ENCODE assay signal across 17 cellular contexts in genomic region chr2:236250286-236250685, GRCh38. TPM values are rescaled to one million over a fixed set of nuclear protein-coding genes. Genes with fewer than 3 reads are reported as not detected.
A peak's percentile ranks its signal among the peaks of the same experiment; 100 is the strongest.
DNase-seq lines count a peak whose midpoint lies in the region; ATAC-seq, FAIRE-seq and TF ChIP-seq lines count a peak whose summit lies in the region.
"Had no signal": no experiment of that assay in that cellular context is flagged by ENCODE, and none has a peak within 500 bp of the region (broad histone marks: within the 10 kb centered on the region; RNA-seq: fewer than 3 reads in every experiment).

No MANE protein-coding gene starts in this region.

- H3K27ac ChIP-seq in right atrium auricular region: peak overlapping the region; percentile 33 to 48
- no peak overlapping the region for H3K27ac ChIP-seq in right cardiac atrium (ENCODE audit: low read length)
- no peak overlapping the region for H3K27ac ChIP-seq in endothelial cell of umbilical vein (ENCODE audit: insufficient read depth, low read depth, low read length)
- H3K27ac ChIP-seq in SJCRH30: no peak overlapping the region
- H3K27ac ChIP-seq: A549 had no signal

- POLR2A ChIA-PET in endothelial cell of umbilical vein (lab: Charles Lee): no interaction called here

- CTCF ChIA-PET in endothelial cell of umbilical vein (lab: Charles Lee): interaction anchor here (1.0 to 1.6 kb wide), 2 partner anchors 13 to 70 kb away, joined by 4 to 6 read pairs; no protein-coding TSS in a partner anchor

- TF ChIP-seq RAD21 in Ishikawa (IDR thresholded peaks at IDR 0.05; ENCODE audit: low read depth): no peak

- DNase-seq in right atrium auricular region (ENCODE audit: low spot score): peak; percentile 18
- no peak for DNase-seq in right cardiac atrium
- no peak for DNase-seq in endothelial cell of umbilical vein (ENCODE audit: low read depth, low spot score)
- DNase-seq in SJCRH30: no peak
- DNase-seq in GF-D8 (lab: John Stamatoyannopoulos, UW): no peak
- DNase-seq: CD8-positive, alpha-beta T cell; COR-L47; GDM1 had no signal

- peaks cover 0 to 20% of the 10 kb centered on the region in 2 donors for H3K4me1 ChIP-seq in right atrium auricular region
- no peaks in the 10 kb centered on the region for H3K4me1 ChIP-seq in right cardiac atrium (ENCODE audit: control insufficient read depth, insufficient read depth, low read length)
- H3K4me1 ChIP-seq in endothelial cell of umbilical vein (ENCODE audit: control insufficient read depth, extremely low read depth, insufficient read depth, low read length): peaks cover 16% of the 10 kb centered on the region
- no peaks in the 10 kb centered on the region for H3K4me1 ChIP-seq in SJCRH30
- H3K4me1 ChIP-seq: A549, HAP-1 had no signal

- peak; percentile 76 for FAIRE-seq in endothelial cell of umbilical vein (lab: Jason Lieb, UNC)
- FAIRE-seq: A549, D721Med, H1 had no signal

- H3K9me3 ChIP-seq in right atrium auricular region (no peaks in the 10 kb centered on the region), right cardiac atrium (ENCODE audit: control insufficient read depth, low read length) (no peaks in the 10 kb centered on the region), endothelial cell of umbilical vein (replicated peaks; ENCODE audit: control insufficient read depth, insufficient read depth, low read length) (no peaks in the 10 kb centered on the region), SJCRH30 (replicated peaks) (no peaks in the 10 kb centered on the region)
- H3K9me3 ChIP-seq: A549, HAP-1 had no signal

- no peaks in the 10 kb centered on the region for H4K20me1 ChIP-seq in endothelial cell of umbilical vein (replicated peaks; ENCODE audit: control insufficient read depth, extremely low read depth, insufficient read depth, low read length)

- no peak overlapping the region for H3K4me3 ChIP-seq in right atrium auricular region
- H3K4me3 ChIP-seq in right cardiac atrium (ENCODE audit: low read length): no peak overlapping the region
- H3K4me3 ChIP-seq in endothelial cell of umbilical vein (replicated peaks in 1 of 3; ENCODE audit: insufficient read depth in 1 of 3, low read depth in 1 of 3, low read length in 3 of 3): no peak overlapping the region
- H3K4me3 ChIP-seq in SJCRH30: no peak overlapping the region
- H3K4me3 ChIP-seq: A549, HAP-1 had no signal

- no TSS peak for BruUV-seq in endothelial cell of umbilical vein (replicated peaks; lab: Mats Ljungman, UMichigan)

- 50% methylated on average over 3 of the region's 3 CpGs for WGBS in right cardiac atrium

- dilution Hi-C loops in endothelial cell of umbilical vein (cut with MboI; ENCODE audit: extremely low pct_ligation_motif_present, low sequenced_read_pairs): no loop called here

- intact Hi-C loops in right cardiac atrium (cut with DNase I): no loop called here
- intact Hi-C loops in endothelial cell of umbilical vein (cut with micrococcal nuclease): no loop called here

- ATAC-seq in right cardiac atrium (no peak), GM18498 (IDR thresholded peaks at IDR 0.05; ENCODE audit: unreplicated experiment) (no peak)
- ATAC-seq: A549; CD8-positive, alpha-beta T cell had no signal

- no peak for TF ChIP-seq CTCF in right atrium auricular region (IDR thresholded peaks at IDR 0.05)
- TF ChIP-seq CTCF in endothelial cell of umbilical vein (IDR thresholded peaks at IDR 0.05; ENCODE audit: extremely low read depth in 1 of 2, insufficient read depth in 1 of 2, low read depth in 1 of 2, low read length in 2 of 2): no peak

- TF ChIP-seq EP300 in Ishikawa (IDR thresholded peaks at IDR 0.05; ENCODE audit: borderline replicate concordance): 0 out of 2 replicates have a peak, but pooled peaks have one; percentile 31

- no peak overlapping the region for H2AFZ ChIP-seq in endothelial cell of umbilical vein (ENCODE audit: low read depth, low read length)

- no peak overlapping the region for H3K9ac ChIP-seq in endothelial cell of umbilical vein (replicated peaks; ENCODE audit: extremely low read depth, insufficient read depth, low read length)

- no peaks in the 10 kb centered on the region for H3K9me1 ChIP-seq in endothelial cell of umbilical vein (replicated peaks; ENCODE audit: control insufficient read depth, extremely low read depth, insufficient read depth, low read length)

- H3K27me3 ChIP-seq in right atrium auricular region: no peaks in the 10 kb centered on the region
- no peaks in the 10 kb centered on the region for H3K27me3 ChIP-seq in right cardiac atrium (ENCODE audit: control insufficient read depth, insufficient read depth)
- no peaks in the 10 kb centered on the region for H3K27me3 ChIP-seq in endothelial cell of umbilical vein (ENCODE audit: control insufficient read depth in 2 of 2, insufficient read depth in 2 of 2, low read length in 2 of 2)
- no peaks in the 10 kb centered on the region for H3K27me3 ChIP-seq in SJCRH30

- TF ChIP-seq POLR2A in endothelial cell of umbilical vein (IDR thresholded peaks at IDR 0.05; ENCODE audit: low read depth, low read length): no peak

- H3K4me2 ChIP-seq in endothelial cell of umbilical vein (ENCODE audit: insufficient read depth, low read length): no peak overlapping the region
- H3K4me2 ChIP-seq: A549 had no signal

- H3K79me2 ChIP-seq in endothelial cell of umbilical vein (ENCODE audit: control insufficient read depth, insufficient read depth, low read length): no peaks in the 10 kb centered on the region

- H3K36me3 ChIP-seq in right atrium auricular region (no peaks in the 10 kb centered on the region), endothelial cell of umbilical vein (ENCODE audit: control insufficient read depth in 2 of 2, extremely low read depth in 1 of 2, insufficient read depth in 2 of 2, low read length in 2 of 2) (no peaks in the 10 kb centered on the region), SJCRH30 (no peaks in the 10 kb centered on the region)
- H3K36me3 ChIP-seq: HAP-1 had no signal

TF ChIP-seq in Ishikawa, 13 proteins besides CTCF, POLR2A, EP300 and RAD21:
- TF ChIP-seq YY1 (IDR thresholded peaks at IDR 0.05; ENCODE audit: low read depth): no peak
- 0 out of 2 replicates have a peak, but pooled peaks have one; percentile 48 for TF ChIP-seq CEBPB (IDR thresholded peaks at IDR 0.05)
- TF ChIP-seq TEAD4 (IDR thresholded peaks at IDR 0.05): peak; percentile 82
- 0 out of 2 replicates have a peak, but pooled peaks have one; percentile 24 for TF ChIP-seq MAX (IDR thresholded peaks at IDR 0.05)

TF ChIP-seq in endothelial cell of umbilical vein, 7 proteins besides CTCF, POLR2A, EP300 and RAD21:
- TF ChIP-seq POLR2AphosphoS5 (IDR thresholded peaks at IDR 0.05; ENCODE audit: insufficient read depth, low read depth, low read length) (no peak), MAX (IDR thresholded peaks at IDR 0.05; ENCODE audit: insufficient read depth, insufficient read length) (no peak), MYC (IDR thresholded peaks at IDR 0.05; ENCODE audit: low read depth, low read length) (no peak), FOS (IDR thresholded peaks at IDR 0.05; ENCODE audit: borderline replicate concordance, insufficient read depth, low read length) (no peak), EZH2 (IDR thresholded peaks at IDR 0.05; ENCODE audit: borderline replicate concordance, low read depth, low read length, severe bottlenecking) (no peak), JUN (IDR thresholded peaks at IDR 0.05; ENCODE audit: borderline replicate concordance, insufficient read depth, insufficient read length, low read depth) (no peak), GATA2 (IDR thresholded peaks at IDR 0.05; ENCODE audit: insufficient read depth, insufficient read length, low read depth, low read length) (no peak)

RNA-seq across cellular contexts. Expression of gene ASB18, which starts 13.9 kb away (rescaled TPM):
- total RNA-seq in right atrium auricular region: 1 to 10 TPM; 1.9 to 7.6 TPM
- 1 to 10 TPM; 1.1 to 5.3 (median 3.0) TPM for total RNA-seq in right cardiac atrium
- 1.2 TPM for polyA plus RNA-seq in right cardiac atrium
- not detected in 2 replicates for total RNA-seq in endothelial cell of umbilical vein
- not detected in 2 replicates for polyA plus RNA-seq in endothelial cell of umbilical vein
- polyA plus RNA-seq in endothelial cell of umbilical vein (2011; cell fraction: cytosol; rRNA removed): not detected in 2 replicates
- not detected in 2 replicates for polyA plus RNA-seq in endothelial cell of umbilical vein (2011; cell fraction: nucleus; rRNA removed)
- 0.32 TPM in 1 of 2 replicates, not detected in the other for polyA plus RNA-seq in endothelial cell of umbilical vein (2012)
- not detected in 2 replicates for polyA minus RNA-seq in endothelial cell of umbilical vein
- not detected for polyA minus RNA-seq in endothelial cell of umbilical vein (2011; cell fraction: cytosol; rRNA and poly(A)+ RNA removed)
- polyA minus RNA-seq in endothelial cell of umbilical vein (2011; cell fraction: nucleus; rRNA and poly(A)+ RNA removed): not detected in 2 replicates
- 0.04 TPM in 1 of 2 replicates, not detected in the other for total RNA-seq in SJCRH30 (2014; rRNA removed; shearing (Covaris generic))
- total RNA-seq: CD8-positive, alpha-beta T cell; H1; HT1080 had no signal
- polyA plus RNA-seq: A549, BJ, CD14-positive monocyte, H1 had no signal

Comparison
In these comparisons a context has a peak if more than half of its experiments do, and no peak if none do; other contexts are left out.
1. H3K27ac ChIP-seq: peak in right atrium auricular region (2 of 2); none in right cardiac atrium (single experiment), endothelial cell of umbilical vein (single experiment) and SJCRH30 (single experiment).